ENCODE assay signal across 11 cellular contexts in genomic region chr20:24384865-24385264, GRCh38.
"Had no signal": no experiment of that assay in that cellular context is flagged by ENCODE, and none has a peak within 500 bp of the region (broad histone marks: within the 10 kb centered on the region; RNA-seq: fewer than 3 reads in every experiment).

No MANE protein-coding gene starts in this region.

- H3K27ac ChIP-seq: adrenal gland, ascending aorta, body of pancreas, brain microvascular endothelial cell, breast epithelium, cardiac muscle cell had no signal

- H3K4me3 ChIP-seq: adrenal gland, ascending aorta, body of pancreas, breast epithelium, cardiac muscle cell had no signal

- H3K9me3 ChIP-seq: adrenal gland, ascending aorta, body of pancreas, breast epithelium had no signal

- H3K4me1 ChIP-seq: adrenal gland, body of pancreas, breast epithelium had no signal

- H3K36me3 ChIP-seq: adrenal gland, ascending aorta, brain microvascular endothelial cell, breast epithelium, cardiac muscle cell had no signal

- ATAC-seq: activated naive CD4-positive, alpha-beta T cell treated with anti-CD3 and anti-CD28 coated beads, Interleukin-2, amount 50 U/mL, for 72 hours; activated naive CD8-positive, alpha-beta T cell treated with anti-CD3 and anti-CD28 coated beads, Interleukin-2, amount 50 U/mL, for 24 hours; activated T-cell treated with anti-CD3 and anti-CD28 coated beads, Interleukin-2, amount 50 U/mL, for 4 hours; activated T-cell treated with anti-CD3 and anti-CD28 coated beads, Interleukin-2, amount 50 U/mL, for 72 hours; activated T-helper 17 cell treated with anti-CD3 and anti-CD28 coated beads, Interleukin-2, amount 50 U/mL, for 72 hours; body of pancreas had no signal

- H3K27me3 ChIP-seq: adrenal gland, ascending aorta, body of pancreas, brain microvascular endothelial cell had no signal
